In genomic region chr10:122343135-122343800, GRCh38 we compare ENCODE assay signal across 3 cellular contexts.
"Had no signal": no experiment of that assay in that cellular context is flagged by ENCODE, and none has a peak within 500 bp of the region (broad histone marks: within the 10 kb centered on the region; RNA-seq: fewer than 3 reads in every experiment).

No MANE protein-coding gene starts in this region.

- H3K27ac Mint-ChIP-seq: activated T-cell treated with anti-CD3 and anti-CD28 coated beads, Interleukin-2, amount 50 U/mL, for 24 hours; nephron progenitor cell had no signal

- H3K9me3 Mint-ChIP-seq: activated T-cell treated with anti-CD3 and anti-CD28 coated beads, Interleukin-2, amount 50 U/mL, for 24 hours had no signal

- H3K9me3 ChIP-seq: ovary had no signal

- H3K27me3 ChIP-seq: ovary had no signal

- H3K36me3 ChIP-seq: ovary had no signal

- H3K4me3 Mint-ChIP-seq: activated T-cell treated with anti-CD3 and anti-CD28 coated beads, Interleukin-2, amount 50 U/mL, for 24 hours; nephron progenitor cell had no signal

- H3K27me3 Mint-ChIP-seq: activated T-cell treated with anti-CD3 and anti-CD28 coated beads, Interleukin-2, amount 50 U/mL, for 24 hours had no signal

- H3K4me3 ChIP-seq: ovary had no signal
